13 cellular contexts compared by ENCODE assay signal in genomic region chr2:54599326-54599710, GRCh38.
DNase-seq lines count a peak whose midpoint lies in the region; ATAC-seq and TF ChIP-seq lines count a peak whose summit lies in the region.
"Had no signal": no experiment of that assay in that cellular context is flagged by ENCODE, and none has a peak within 500 bp of the region (broad histone marks: within the 10 kb centered on the region; RNA-seq: fewer than 3 reads in every experiment).

No MANE protein-coding gene starts in this region.

- intact Hi-C loops in PC-9 (cut with micrococcal nuclease; ENCODE audit: unreplicated experiment), result loop anchor here (1.0 kb wide), 2 partner anchors 40 to 75 kb away; no protein-coding TSS in a partner anchor
- intact Hi-C loops in esophagus squamous epithelium (cut with DNase I), result no loop called here

- no peaks in the 10 kb centered on the region for H3K9me2 ChIP-seq in PC-9 (ENCODE audit: insufficient read depth)

- H3K27me3 ChIP-seq in PC-9 (ENCODE audit: insufficient read depth, low read depth) (no peaks in the 10 kb centered on the region), esophagus squamous epithelium (no peaks in the 10 kb centered on the region), neutrophil (no peaks in the 10 kb centered on the region)
- H3K27me3 ChIP-seq: brain microvascular endothelial cell had no signal

- H4K20me1 ChIP-seq in PC-9 (ENCODE audit: insufficient read depth), result peaks cover 6% of the 10 kb centered on the region; the same call in 1 of the 2 replicates

- H2AFZ ChIP-seq in PC-9, result no peak overlapping the region
- H2AFZ ChIP-seq: GM23338 had no signal

- CTCF ChIA-PET in PC-9 (lab: Charles Lee), result interaction anchor here (0.7 to 0.8 kb wide), 2 partner anchors 75 to 142 kb away, joined by 3 to 4 read pairs; no protein-coding TSS in a partner anchor

- H3K9me3 ChIP-seq in PC-9 (ENCODE audit: insufficient read depth, low read depth) (no peaks in the 10 kb centered on the region), esophagus squamous epithelium (no peaks in the 10 kb centered on the region), neutrophil (no peaks in the 10 kb centered on the region)

- H3K27ac ChIP-seq in PC-9 (no peak overlapping the region), esophagus squamous epithelium (peak overlapping the region; percentile 72 to 88 (median 80)), neutrophil (peak overlapping the region; percentile 75)
- H3K27ac ChIP-seq: brain microvascular endothelial cell had no signal

- POLR2A ChIA-PET in PC-9 (lab: Charles Lee; ENCODE audit: unreplicated experiment), result interaction anchor here (0.5 to 1.0 kb wide), 8 partner anchors 27 to 495 kb away, joined by 3 to 14 read pairs (median 5); no protein-coding TSS in a partner anchor

- no peak for TF ChIP-seq POLR2A in esophagus squamous epithelium (IDR thresholded peaks at IDR 0.05)

- H3K36me3 ChIP-seq in PC-9 (ENCODE audit: low read depth), result peaks cover 27% of the 10 kb centered on the region; the same call in 1 of the 2 replicates
- H3K36me3 ChIP-seq in esophagus squamous epithelium, result peaks cover 0 to 13% (median 0%) of the 10 kb centered on the region in 3 donors
- no peaks in the 10 kb centered on the region for H3K36me3 ChIP-seq in neutrophil

- no peaks in the 10 kb centered on the region for H3K4me1 ChIP-seq in PC-9 (replicated peaks; ENCODE audit: insufficient read depth)
- H3K4me1 ChIP-seq in esophagus squamous epithelium, result peaks cover 25 to 91% (median 67%) of the 10 kb centered on the region in 3 donors
- peaks cover 83 to 86% of the 10 kb centered on the region in 2 experiments for H3K4me1 ChIP-seq in neutrophil (ENCODE audit: control insufficient read depth in 1 of 2, insufficient read depth in 1 of 2, low read depth in 1 of 2, low read length in 1 of 2)

- 70 to 100% methylated on average over 3 to 4 of the region's 5 CpGs for WGBS in esophagus squamous epithelium, 2 donors

- no peak overlapping the region for H3K4me2 ChIP-seq in PC-9
- H3K4me2 ChIP-seq: GM23338 had no signal

- H3K4me3 ChIP-seq in AG10803 (ENCODE audit: low read length) (no peak overlapping the region), PC-9 (no peak overlapping the region), esophagus squamous epithelium (no peak overlapping the region), neutrophil (ENCODE audit: low read depth in 1 of 2, low read length in 1 of 2) (no peak overlapping the region)
- H3K4me3 ChIP-seq: GM23338 had no signal

- BruUV-seq in PC-9 (replicated peaks; lab: Mats Ljungman, UMichigan), result TSS peak; percentile 84

- peak; percentile 20 for DNase-seq in AG10803 (ENCODE audit: low read depth)
- peak in 1 of 2 experiments; percentile 62 for DNase-seq in PC-9
- no peak for DNase-seq in esophagus squamous epithelium (lab: John Stamatoyannopoulos, UW)
- no peak for DNase-seq in COLO668 (lab: John Stamatoyannopoulos, UW; ENCODE audit: unreplicated experiment)
- DNase-seq in putamen (ENCODE audit: low spot score), result no peak
- no peak for DNase-seq in NOMO-1 treated with dmso at 0.1 percent for 144 hours (lab: John Stamatoyannopoulos, UW; ENCODE audit: unreplicated experiment)
- DNase-seq: brain microvascular endothelial cell, NCI-H1694, posterior cingulate gyrus, T-helper 17 cell had no signal

- no peaks in the 10 kb centered on the region for H3F3A ChIP-seq in PC-9 (ENCODE audit: insufficient read depth, low read depth)

- TF ChIP-seq CTCF in AG10803 (conservative IDR thresholded peaks at IDR 0.05; ENCODE audit: low read length) (no peak), PC-9 (conservative IDR thresholded peaks at IDR 0.05) (no peak), esophagus squamous epithelium (IDR thresholded peaks at IDR 0.05) (no peak), neutrophil (IDR thresholded peaks at IDR 0.05) (no peak)

- peaks cover 100% of the 10 kb centered on the region for H3K79me2 ChIP-seq in PC-9 (ENCODE audit: low read depth)

- no peak for ATAC-seq in HG03135 (IDR thresholded peaks at IDR 0.05; ENCODE audit: unreplicated experiment)
- ATAC-seq: GM23338, T-helper 17 cell had no signal
